Comparison of ENCODE assay signal across 14 cellular contexts in the genomic region with DNA sequence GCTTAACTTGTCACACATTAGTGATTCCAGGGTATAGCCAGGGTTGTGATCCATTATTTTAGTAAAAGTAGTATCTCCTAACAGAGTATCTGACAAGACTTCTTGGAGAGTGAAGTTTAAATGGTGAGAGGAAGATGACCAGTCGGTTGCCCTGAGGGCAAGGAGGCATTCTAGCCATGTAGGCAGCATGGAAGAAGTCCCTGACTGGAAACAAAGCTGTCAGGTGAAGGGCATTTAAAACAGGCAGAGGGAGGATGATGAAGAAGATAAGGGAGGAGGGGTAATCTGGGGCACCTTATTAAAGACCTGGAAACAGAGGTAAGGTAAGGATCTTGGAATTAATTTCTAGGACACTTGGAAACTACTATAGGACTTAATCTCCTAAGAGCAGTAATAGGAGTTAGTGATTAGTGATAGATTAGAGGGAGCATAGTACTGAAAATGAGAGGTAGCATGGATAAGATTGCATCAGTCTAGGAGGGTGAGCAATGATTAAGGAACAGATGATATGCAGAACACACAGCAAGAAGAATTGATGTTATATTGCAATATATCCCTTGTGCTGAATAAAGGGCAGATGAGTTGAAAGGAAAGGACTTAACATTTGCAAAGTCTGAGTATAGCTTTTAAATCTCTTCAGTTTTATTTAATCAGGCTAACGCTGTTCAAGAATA. TPM values are rescaled to one million over a fixed set of nuclear protein-coding genes. Genes with fewer than 3 reads are reported as not detected.
DNase-seq lines count a peak whose midpoint lies in the region; ATAC-seq and TF ChIP-seq lines count a peak whose summit lies in the region.
"Had no signal": no experiment of that assay in that cellular context is flagged by ENCODE, and none has a peak within 500 bp of the region (broad histone marks: within the 10 kb centered on the region; RNA-seq: fewer than 3 reads in every experiment).

No MANE protein-coding gene starts in this region.

- DNase-seq in CD8-positive, alpha-beta T cell: no peak
- DNase-seq in GM23338 (ENCODE audit: low spot score) (no peak), glutamatergic neuron (no peak), uterus (no peak), omental fat pad (ENCODE audit: low spot score) (no peak)
- no peak for DNase-seq in activated T-helper 1 cell treated with anti-CD3 and anti-CD28 coated beads, Interleukin-12 subunit alpha, Interleukin-12 subunit beta, Interleukin-2, Interleukin-4 antibody, amounts not matched to agents 30 ng/mL and 10 ng/mL and 1 ng/mL, durations not matched to agents 14 hours and 24 hours and 36 hours (ENCODE audit: low spot score)
- DNase-seq in stimulated activated CD4-positive, alpha-beta T cell treated with anti-CD3 and anti-CD28 coated beads, Interleukin-1b, Interleukin-23, amount 100 ng/mL, for 48 hours: no peak
- DNase-seq: activated T-cell treated with anti-CD3 and anti-CD28 coated beads, Interleukin-2, amount 50 U/mL, for 4 hours; NCI-H1436 treated with DMSO at 0.1 percent for 48 hours; NCI-H526 treated with DMSO at 0.1 percent for 48 hours had no signal

- H3K9me3 ChIP-seq in CD8-positive, alpha-beta T cell (ENCODE audit: low read length): no peaks in the 10 kb centered on the region
- H3K9me3 ChIP-seq in uterus: no peaks in the 10 kb centered on the region
- H3K9me3 ChIP-seq: breast epithelium had no signal

- peaks cover 33% of the 10 kb centered on the region for H3K36me3 Mint-ChIP-seq in CD8-positive, alpha-beta T cell
- H3K36me3 Mint-ChIP-seq in GM23338 (ENCODE audit: low read depth) (no peaks in the 10 kb centered on the region; the same call in 2 of the 3 replicates), glutamatergic neuron (ENCODE audit: unreplicated experiment) (no peaks in the 10 kb centered on the region)
- H3K36me3 Mint-ChIP-seq in activated T-helper 1 cell treated with anti-CD3 and anti-CD28 coated beads, Interleukin-12 subunit alpha, Interleukin-12 subunit beta, Interleukin-2, Interleukin-4 antibody, amounts not matched to agents 30 ng/mL and 10 ng/mL and 1 ng/mL, durations not matched to agents 14 hours and 24 hours and 36 hours (ENCODE audit: low read depth): peaks cover 30% of the 10 kb centered on the region

- no peak for TF ChIP-seq POLR2A in uterus (IDR thresholded peaks at IDR 0.05)

- peaks cover 88% of the 10 kb centered on the region for H3K4me1 Mint-ChIP-seq in CD8-positive, alpha-beta T cell (ENCODE audit: low read depth)
- H3K4me1 Mint-ChIP-seq in GM23338 (peaks cover 21% of the 10 kb centered on the region), glutamatergic neuron (ENCODE audit: low read depth, unreplicated experiment) (peaks cover 32% of the 10 kb centered on the region)
- H3K4me1 Mint-ChIP-seq in activated T-helper 1 cell treated with anti-CD3 and anti-CD28 coated beads, Interleukin-12 subunit alpha, Interleukin-12 subunit beta, Interleukin-2, Interleukin-4 antibody, amounts not matched to agents 30 ng/mL and 10 ng/mL and 1 ng/mL, durations not matched to agents 14 hours and 24 hours and 36 hours (ENCODE audit: low read depth): peaks cover 82% of the 10 kb centered on the region

- no peak overlapping the region for H3K27ac ChIP-seq in CD8-positive, alpha-beta T cell (ENCODE audit: low read depth, low read length)
- 0 out of 2 replicates have a peak overlapping the region, but pooled peaks have one; percentile 24 for H3K27ac ChIP-seq in GM23338 (ENCODE audit: low read depth)
- no peak overlapping the region for H3K27ac ChIP-seq in uterus
- H3K27ac ChIP-seq: breast epithelium, C4-2B had no signal

- no peaks in the 10 kb centered on the region for H3K9me2 ChIP-seq in GM23338 (ENCODE audit: insufficient read depth)

- no peak overlapping the region for H3K4me3 ChIP-seq in CD8-positive, alpha-beta T cell (ENCODE audit: low read depth, low read length)
- H3K4me3 ChIP-seq in GM23338 (no peak overlapping the region), uterus (no peak overlapping the region)
- H3K4me3 ChIP-seq: breast epithelium had no signal

- no peaks in the 10 kb centered on the region for H3K9me3 Mint-ChIP-seq in CD8-positive, alpha-beta T cell
- no peaks in the 10 kb centered on the region for H3K9me3 Mint-ChIP-seq in GM23338
- no peaks in the 10 kb centered on the region for H3K9me3 Mint-ChIP-seq in activated T-helper 1 cell treated with anti-CD3 and anti-CD28 coated beads, Interleukin-12 subunit alpha, Interleukin-12 subunit beta, Interleukin-2, Interleukin-4 antibody, amounts not matched to agents 30 ng/mL and 10 ng/mL and 1 ng/mL, durations not matched to agents 14 hours and 24 hours and 36 hours
- H3K9me3 Mint-ChIP-seq in glutamatergic neuron (ENCODE audit: unreplicated experiment): no peaks in the 10 kb centered on the region
- H3K9me3 Mint-ChIP-seq: activated T-cell treated with anti-CD3 and anti-CD28 coated beads, Interleukin-2, amount 50 U/mL, for 4 hours had no signal

- no peak overlapping the region for H3K4me2 ChIP-seq in GM23338

- intact Hi-C loops in CD8-positive, alpha-beta T cell (cut with DNase I, micrococcal nuclease): no loop called here
- intact Hi-C loops in activated T-helper 1 cell treated with anti-CD3 and anti-CD28 coated beads, Interleukin-12 subunit alpha, Interleukin-12 subunit beta, Interleukin-2, Interleukin-4 antibody, amounts not matched to agents 30 ng/mL and 10 ng/mL and 1 ng/mL, durations not matched to agents 14 hours and 24 hours and 36 hours (cut with micrococcal nuclease): no loop called here
- intact Hi-C loops in uterus (cut with DNase I; ENCODE audit: low total_unique reads): no loop called here

- no peaks in the 10 kb centered on the region for H3F3A ChIP-seq in GM23338 (replicated peaks; ENCODE audit: low read depth)

- H3K27me3 ChIP-seq in CD8-positive, alpha-beta T cell (ENCODE audit: insufficient read depth, low read length): no peaks in the 10 kb centered on the region
- H3K27me3 ChIP-seq in GM23338 (ENCODE audit: insufficient read depth): no peaks in the 10 kb centered on the region
- no peaks in the 10 kb centered on the region for H3K27me3 ChIP-seq in uterus
- H3K27me3 ChIP-seq: breast epithelium had no signal

- H3K36me3 ChIP-seq in CD8-positive, alpha-beta T cell (ENCODE audit: insufficient read depth, low read length): no peaks in the 10 kb centered on the region
- H3K36me3 ChIP-seq in GM23338 (ENCODE audit: insufficient read depth) (no peaks in the 10 kb centered on the region), uterus (no peaks in the 10 kb centered on the region)
- H3K36me3 ChIP-seq: breast epithelium had no signal

- H3K4me1 ChIP-seq in CD8-positive, alpha-beta T cell (ENCODE audit: insufficient read depth, low read length): peaks cover 77% of the 10 kb centered on the region
- H3K4me1 ChIP-seq in GM23338 (ENCODE audit: insufficient read depth) (peaks cover 21% of the 10 kb centered on the region), uterus (no peaks in the 10 kb centered on the region)
- H3K4me1 ChIP-seq: breast epithelium had no signal

- H3K4me3 Mint-ChIP-seq in CD8-positive, alpha-beta T cell: peak overlapping the region; percentile 7
- H3K4me3 Mint-ChIP-seq in GM23338: no peak overlapping the region
- H3K4me3 Mint-ChIP-seq in activated T-helper 1 cell treated with anti-CD3 and anti-CD28 coated beads, Interleukin-12 subunit alpha, Interleukin-12 subunit beta, Interleukin-2, Interleukin-4 antibody, amounts not matched to agents 30 ng/mL and 10 ng/mL and 1 ng/mL, durations not matched to agents 14 hours and 24 hours and 36 hours: no peak overlapping the region
- no peak overlapping the region for H3K4me3 Mint-ChIP-seq in glutamatergic neuron (ENCODE audit: unreplicated experiment)
- H3K4me3 Mint-ChIP-seq: activated T-cell treated with anti-CD3 and anti-CD28 coated beads, Interleukin-2, amount 50 U/mL, for 4 hours had no signal

- no peak for TF ChIP-seq CTCF in CD8-positive, alpha-beta T cell (IDR thresholded peaks at IDR 0.05)
- TF ChIP-seq CTCF in GM23338 (conservative IDR thresholded peaks at IDR 0.05; ENCODE audit: low read depth in 2 of 2) (no peak), glutamatergic neuron (IDR thresholded peaks at IDR 0.05; ENCODE audit: partially characterized antibody, unreplicated experiment) (no peak), uterus (IDR thresholded peaks at IDR 0.05) (no peak), omental fat pad (IDR thresholded peaks at IDR 0.05) (no peak)

- peaks cover 100% of the 10 kb centered on the region for H3K79me2 ChIP-seq in GM23338 (replicated peaks; ENCODE audit: insufficient read depth)

- peak overlapping the region; percentile 57 for H3K27ac Mint-ChIP-seq in CD8-positive, alpha-beta T cell
- H3K27ac Mint-ChIP-seq in GM23338: peak overlapping the region; percentile 12; the same call in 1 of the 2 replicates
- H3K27ac Mint-ChIP-seq in activated T-helper 1 cell treated with anti-CD3 and anti-CD28 coated beads, Interleukin-12 subunit alpha, Interleukin-12 subunit beta, Interleukin-2, Interleukin-4 antibody, amounts not matched to agents 30 ng/mL and 10 ng/mL and 1 ng/mL, durations not matched to agents 14 hours and 24 hours and 36 hours: peak overlapping the region; percentile 60
- H3K27ac Mint-ChIP-seq in glutamatergic neuron (ENCODE audit: unreplicated experiment): peak overlapping the region; percentile 44

- POLR2A ChIA-PET in CD8-positive, alpha-beta T cell (lab: Charles Lee): no interaction called here

- no peak overlapping the region for H2AFZ ChIP-seq in GM23338

- no peak for ATAC-seq in CD8-positive, alpha-beta T cell
- ATAC-seq in GM23338 (peak; percentile 34; the same call in 1 of the 3 replicates), GM21390 (IDR thresholded peaks at IDR 0.05; ENCODE audit: unreplicated experiment) (no peak), omental fat pad (ENCODE audit: low FRiP score) (no peak)
- ATAC-seq: activated T-cell treated with anti-CD3 and anti-CD28 coated beads, Interleukin-2, amount 50 U/mL, for 4 hours; left lobe of liver had no signal

- peaks cover 67% of the 10 kb centered on the region for H4K20me1 ChIP-seq in GM23338 (replicated peaks; ENCODE audit: insufficient read depth)

- H3K27me3 Mint-ChIP-seq in CD8-positive, alpha-beta T cell (ENCODE audit: low read depth): no peaks in the 10 kb centered on the region
- H3K27me3 Mint-ChIP-seq in GM23338 (ENCODE audit: insufficient read depth, low read depth, poor library complexity) (no peaks in the 10 kb centered on the region), glutamatergic neuron (ENCODE audit: unreplicated experiment) (no peaks in the 10 kb centered on the region)
- H3K27me3 Mint-ChIP-seq in activated T-helper 1 cell treated with anti-CD3 and anti-CD28 coated beads, Interleukin-12 subunit alpha, Interleukin-12 subunit beta, Interleukin-2, Interleukin-4 antibody, amounts not matched to agents 30 ng/mL and 10 ng/mL and 1 ng/mL, durations not matched to agents 14 hours and 24 hours and 36 hours (ENCODE audit: insufficient read depth): no peaks in the 10 kb centered on the region

- CTCF ChIA-PET in CD8-positive, alpha-beta T cell (lab: Charles Lee): interaction anchor here (1.1 kb wide), 1 partner anchor 37 kb away, joined by 3 read pairs; no protein-coding TSS in a partner anchor

RNA-seq across cellular contexts. Expression of gene KIF2A, which starts 9.5 kb away (rescaled TPM):
- total RNA-seq in CD8-positive, alpha-beta T cell: 10 to 100 TPM; 93.1 to 98.3 TPM
- 99.1 and 120 TPM in 2 replicates for total RNA-seq in GM23338 (2014; rRNA removed; shearing (Covaris generic))
- 98.7 and 122 TPM in 2 replicates for polyA plus RNA-seq in GM23338 (2016; fragmentation: Nextera tagmentation; extraction: Ambion mirVana)
- 235 and 240 TPM in 2 replicates for total RNA-seq in activated T-helper 1 cell treated with anti-CD3 and anti-CD28 coated beads, Interleukin-12 subunit alpha, Interleukin-12 subunit beta, Interleukin-2, Interleukin-4 antibody, amounts not matched to agents 30 ng/mL and 10 ng/mL and 1 ng/mL, durations not matched to agents 14 hours and 24 hours and 36 hours
- total RNA-seq in glutamatergic neuron (ENCODE audit: unreplicated experiment) (91.7 TPM), uterus (100 to 1,000 TPM in 1 of 4 donors, 10 to 100 TPM in 3; 32.8 to 116 (median 39.4) TPM), omental fat pad (10 to 100 TPM; 19.3 to 37.6 (median 35.9) TPM)
